ENCODE assay signal across 14 cellular contexts in the genomic region with DNA sequence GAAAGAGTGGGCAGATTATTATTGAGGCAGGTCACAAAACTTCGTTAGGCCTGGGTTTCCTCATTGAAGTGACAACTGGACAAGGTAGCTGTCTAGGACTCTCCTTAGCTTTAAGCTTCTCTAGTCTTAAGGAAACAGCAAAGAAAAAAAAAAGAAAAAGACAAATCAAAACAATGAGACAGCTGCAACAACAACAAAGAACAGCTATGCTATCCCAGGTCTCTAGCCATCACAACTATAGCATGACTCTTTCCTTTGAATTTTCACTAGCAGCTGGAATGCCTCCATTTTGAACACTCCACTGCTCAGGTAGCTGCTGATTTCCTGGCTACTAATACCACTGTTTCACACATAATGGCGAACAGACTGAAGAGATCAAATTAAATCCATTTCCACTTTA.
DNase-seq lines count a peak whose midpoint lies in the region; ATAC-seq and TF ChIP-seq lines count a peak whose summit lies in the region.
"Had no signal": no experiment of that assay in that cellular context is flagged by ENCODE, and none has a peak within 500 bp of the region (broad histone marks: within the 10 kb centered on the region; RNA-seq: fewer than 3 reads in every experiment).

No MANE protein-coding gene starts in this region.

- H3K9me3 Mint-ChIP-seq in chondrocyte (ENCODE audit: low read depth) = no peaks in the 10 kb centered on the region
- no peaks in the 10 kb centered on the region for H3K9me3 Mint-ChIP-seq in mesothelial cell of epicardium
- H3K9me3 Mint-ChIP-seq in activated CD4-positive, alpha-beta T cell treated with anti-CD3 and anti-CD28 coated beads for 36 hours (ENCODE audit: low read depth) = no peaks in the 10 kb centered on the region

- H3K27me3 ChIP-seq in vagina = no peaks in the 10 kb centered on the region
- H3K27me3 ChIP-seq: BE2C had no signal

- H3K4me1 Mint-ChIP-seq in chondrocyte (ENCODE audit: low read depth) (peaks cover 5% of the 10 kb centered on the region), mesothelial cell of epicardium (peaks cover 15% of the 10 kb centered on the region)
- no peaks in the 10 kb centered on the region for H3K4me1 Mint-ChIP-seq in activated CD4-positive, alpha-beta T cell treated with anti-CD3 and anti-CD28 coated beads for 36 hours
- H3K4me1 Mint-ChIP-seq: CD4-positive, alpha-beta memory T cell had no signal

- peak overlapping the region; percentile 14 for H3K27ac ChIP-seq in vagina
- H3K27ac ChIP-seq: A549, C4-2B had no signal

- TF ChIP-seq POLR2A in vagina (IDR thresholded peaks at IDR 0.05) = no peak

- H3K4me3 ChIP-seq in vagina = no peak overlapping the region
- H3K4me3 ChIP-seq: A549 had no signal

- H3K27ac Mint-ChIP-seq in chondrocyte (ENCODE audit: unreplicated experiment) = peak overlapping the region; percentile 25
- peak overlapping the region; percentile 51 for H3K27ac Mint-ChIP-seq in mesothelial cell of epicardium
- no peak overlapping the region for H3K27ac Mint-ChIP-seq in activated CD4-positive, alpha-beta T cell treated with anti-CD3 and anti-CD28 coated beads for 36 hours
- H3K27ac Mint-ChIP-seq: CD4-positive, alpha-beta memory T cell had no signal

- H3K4me3 Mint-ChIP-seq in chondrocyte (ENCODE audit: unreplicated experiment) = no peak overlapping the region
- H3K4me3 Mint-ChIP-seq in mesothelial cell of epicardium = no peak overlapping the region
- no peak overlapping the region for H3K4me3 Mint-ChIP-seq in activated CD4-positive, alpha-beta T cell treated with anti-CD3 and anti-CD28 coated beads for 36 hours
- H3K4me3 Mint-ChIP-seq: CD4-positive, alpha-beta memory T cell had no signal

- no peaks in the 10 kb centered on the region for H3K27me3 Mint-ChIP-seq in chondrocyte (ENCODE audit: low read depth)
- no peaks in the 10 kb centered on the region for H3K27me3 Mint-ChIP-seq in mesothelial cell of epicardium (ENCODE audit: low read depth)
- peaks cover 2% of the 10 kb centered on the region for H3K27me3 Mint-ChIP-seq in activated CD4-positive, alpha-beta T cell treated with anti-CD3 and anti-CD28 coated beads for 36 hours
- H3K27me3 Mint-ChIP-seq: CD4-positive, alpha-beta memory T cell had no signal

- DNase-seq in LHCN-M2 (ENCODE audit: low read depth) (peak; percentile 77), chondrocyte (ENCODE audit: low spot score) (no peak), mesothelial cell of epicardium (ENCODE audit: low spot score in 2 of 2, unreplicated experiment in 2 of 2) (no peak), vagina (ENCODE audit: extremely low spot score in 2 of 2) (no peak)
- no peak for DNase-seq in activated CD4-positive, alpha-beta T cell treated with anti-CD3 and anti-CD28 coated beads for 36 hours
- no peak for DNase-seq in stimulated activated CD4-positive, alpha-beta T cell treated with anti-CD3 and anti-CD28 coated beads, Interleukin-12 subunit alpha, Interleukin-12 subunit beta, amount 100 ng/mL, for 4 hours
- DNase-seq: BE2C; CD4-positive, alpha-beta memory T cell; DMS153; DMS79 treated with DMSO at 0.1 percent for 48 hours; EL had no signal

- H3K9me3 ChIP-seq in vagina = no peaks in the 10 kb centered on the region
- H3K9me3 ChIP-seq: A549, BE2C had no signal

- POLR2A ChIA-PET in activated CD4-positive, alpha-beta T cell treated with anti-CD3 and anti-CD28 coated beads for 36 hours (lab: Charles Lee) = no interaction called here

- CTCF ChIA-PET in activated CD4-positive, alpha-beta T cell treated with anti-CD3 and anti-CD28 coated beads for 36 hours (lab: Charles Lee) = interaction anchor here (0.6 to 0.9 kb wide), 2 partner anchors 86 to 96 kb away, joined by 3 to 4 read pairs; no protein-coding TSS in a partner anchor

- intact Hi-C loops in vagina (cut with DNase I) = no loop called here
- intact Hi-C loops in activated CD4-positive, alpha-beta T cell treated with anti-CD3 and anti-CD28 coated beads for 36 hours (cut with DNase I, micrococcal nuclease) = no loop called here

- H3K36me3 Mint-ChIP-seq in chondrocyte (ENCODE audit: low read depth) (no peaks in the 10 kb centered on the region), mesothelial cell of epicardium (no peaks in the 10 kb centered on the region)
- H3K36me3 Mint-ChIP-seq in activated CD4-positive, alpha-beta T cell treated with anti-CD3 and anti-CD28 coated beads for 36 hours (ENCODE audit: low read depth) = no peaks in the 10 kb centered on the region

- H3K36me3 ChIP-seq in vagina = no peaks in the 10 kb centered on the region
- H3K36me3 ChIP-seq: BE2C had no signal

- no peak for TF ChIP-seq CTCF in chondrocyte (IDR thresholded peaks at IDR 0.05)
- no peak for TF ChIP-seq CTCF in mesothelial cell of epicardium (IDR thresholded peaks at IDR 0.05; ENCODE audit: unreplicated experiment)
- TF ChIP-seq CTCF in vagina (IDR thresholded peaks at IDR 0.05) = no peak

- no peak for ATAC-seq in activated CD4-positive, alpha-beta T cell treated with anti-CD3 and anti-CD28 coated beads for 36 hours
- no peak for ATAC-seq in GM21526 (IDR thresholded peaks at IDR 0.05; ENCODE audit: low FRiP score, unreplicated experiment)
- ATAC-seq: A549 had no signal

- no peaks in the 10 kb centered on the region for H3K4me1 ChIP-seq in vagina
- H3K4me1 ChIP-seq: A549 had no signal
